In genomic region chr14:35808658-35809563, GRCh38 we compare ENCODE assay signal across 1 cellular context.
TF ChIP-seq lines count a peak whose summit lies in the region.
"Not testable (repeated sequence)": the region's sequence is repeated elsewhere in the genome, so short reads cannot be mapped to it uniquely, and the experiment has no call there.

Gene RALGAPA1, minus strand, starts transcription at chr14:35809295. Its CDS starts 460 bp downstream, at chr14:35808835.

TF ChIP-seq in HepG2, 621 proteins besides CTCF, POLR2A, EP300 and RAD21 (continued from another document and continues in another):
- TF ChIP-seq ZNF318 (CRISPR knock-in tag; IDR thresholded peaks at IDR 0.05), result peak; percentile 62
- peak; percentile 77; the same call in 1 of the 2 replicates for TF ChIP-seq ZNF747 (CRISPR knock-in tag; IDR thresholded peaks at IDR 0.05; ENCODE audit: borderline replicate concordance)
- TF ChIP-seq EEA1 (CRISPR knock-in tag; IDR thresholded peaks at IDR 0.05; ENCODE audit: borderline replicate concordance), result peak; percentile 83; the same call in 1 of the 2 replicates
- TF ChIP-seq SOX6 (IDR thresholded peaks at IDR 0.05); GABPA (IDR thresholded peaks at IDR 0.05; ENCODE audit: low read depth, low read length): not testable (repeated sequence)
- peak; percentile 68 for TF ChIP-seq SOX6 (CRISPR knock-in tag; IDR thresholded peaks at IDR 0.05)
- TF ChIP-seq MIER2 (CRISPR knock-in tag; IDR thresholded peaks at IDR 0.05), result peak; percentile 60; the same call in 1 of the 2 replicates
- peak; percentile 93 for TF ChIP-seq ZNF574 (CRISPR knock-in tag; IDR thresholded peaks at IDR 0.05)
- TF ChIP-seq SP4 (CRISPR knock-in tag; IDR thresholded peaks at IDR 0.05), result peak; percentile 92
- peak; percentile 57 for TF ChIP-seq ETV5 (CRISPR knock-in tag; IDR thresholded peaks at IDR 0.05; ENCODE audit: borderline replicate concordance)
- 0 out of 2 replicates have a peak, but pooled peaks have one; percentile 14 for TF ChIP-seq SIX1 (CRISPR knock-in tag; IDR thresholded peaks at IDR 0.05; ENCODE audit: borderline replicate concordance)
- TF ChIP-seq ZNF691 (CRISPR knock-in tag; IDR thresholded peaks at IDR 0.05; ENCODE audit: borderline replicate concordance, low read depth), result peak; percentile 92; the same call in 1 of the 2 replicates
- TF ChIP-seq ZNF652 (CRISPR knock-in tag; IDR thresholded peaks at IDR 0.05; ENCODE audit: borderline replicate concordance, low read depth), result peak; percentile 70; the same call in 1 of the 2 replicates
- TF ChIP-seq GABPA (CRISPR knock-in tag; IDR thresholded peaks at IDR 0.05; ENCODE audit: low read depth), result peak; percentile 81
- TF ChIP-seq FUBP1 (CRISPR knock-in tag; IDR thresholded peaks at IDR 0.05; ENCODE audit: borderline replicate concordance), result peak; percentile 26; the same call in 1 of the 2 replicates
- TF ChIP-seq ZBTB37 (CRISPR knock-in tag; IDR thresholded peaks at IDR 0.05), result peak; percentile 27; the same call in 1 of the 2 replicates
- peak; percentile 66 for TF ChIP-seq ZNF143 (CRISPR knock-in tag; IDR thresholded peaks at IDR 0.05)
- TF ChIP-seq PRDM10 (CRISPR knock-in tag; IDR thresholded peaks at IDR 0.05; ENCODE audit: low read depth), result 0 out of 2 replicates have a peak, but pooled peaks have one; percentile 59
- 0 out of 2 replicates have a peak, but pooled peaks have one; percentile 27 for TF ChIP-seq CERS6 (CRISPR knock-in tag; IDR thresholded peaks at IDR 0.05)
- peak; percentile 96 for TF ChIP-seq ZNF883 (CRISPR knock-in tag; IDR thresholded peaks at IDR 0.05; ENCODE audit: not compliant biosample characterization)
- TF ChIP-seq E2F1 (CRISPR knock-in tag; IDR thresholded peaks at IDR 0.05), result peak; percentile 66
- TF ChIP-seq MXI1 (IDR thresholded peaks at IDR 0.05; ENCODE audit: borderline replicate concordance, low read depth, low read length), result peak; percentile 89; the same call in 2 of the 3 replicates
- TF ChIP-seq CREM (IDR thresholded peaks at IDR 0.05), result peak; percentile 99
- peak; percentile 94 for TF ChIP-seq CREM (CRISPR knock-in tag; IDR thresholded peaks at IDR 0.05)
- TF ChIP-seq ZSCAN21 (CRISPR knock-in tag; IDR thresholded peaks at IDR 0.05; ENCODE audit: borderline replicate concordance), result peak; percentile 97
- TF ChIP-seq HNF1B (CRISPR knock-in tag; IDR thresholded peaks at IDR 0.05), result peak; percentile 84
- TF ChIP-seq TEF (CRISPR knock-in tag; IDR thresholded peaks at IDR 0.05), result peak; percentile 86
